ENCODE assay signal across 17 cellular contexts in the genomic region with DNA sequence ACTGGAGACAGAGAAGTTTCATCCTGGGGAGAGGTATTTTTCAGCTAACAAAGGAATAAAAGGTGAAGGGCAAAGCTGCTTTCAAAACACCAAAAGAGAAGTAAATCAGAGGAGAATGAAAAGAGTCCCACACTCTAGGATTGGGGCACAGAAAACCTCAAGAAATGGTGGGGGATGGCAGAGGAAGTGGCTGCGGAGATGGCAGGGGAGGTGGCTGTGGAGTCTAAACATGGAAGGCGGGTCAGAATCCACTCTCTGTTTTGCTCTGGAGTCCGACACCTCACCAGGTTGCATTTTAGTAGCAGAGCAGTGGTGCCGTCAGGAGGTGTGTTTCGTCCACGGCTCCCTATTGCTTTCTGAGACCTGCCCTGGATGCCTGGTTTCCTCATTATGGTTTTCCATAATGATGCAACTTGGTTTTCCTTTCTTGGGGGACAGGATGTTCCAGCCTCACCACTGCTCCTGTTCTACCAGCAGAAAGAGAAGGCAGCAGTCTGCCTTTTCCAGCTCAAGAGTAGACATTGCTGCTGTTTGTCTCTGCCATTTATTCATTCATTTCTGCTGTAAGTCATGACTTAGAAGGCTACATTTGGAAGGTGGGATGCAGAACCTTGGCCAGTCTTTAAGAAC.
DNase-seq lines count a peak whose midpoint lies in the region; ATAC-seq and TF ChIP-seq lines count a peak whose summit lies in the region.
"Had no signal": no experiment of that assay in that cellular context is flagged by ENCODE, and none has a peak within 500 bp of the region (broad histone marks: within the 10 kb centered on the region; RNA-seq: fewer than 3 reads in every experiment).

No MANE protein-coding gene starts in this region.

- H3K4me3 ChIP-seq in gastroesophageal sphincter: no peak overlapping the region

- TF ChIP-seq EP300 in gastroesophageal sphincter (IDR thresholded peaks at IDR 0.05): no peak

- peaks cover 18% of the 10 kb centered on the region for H3K36me3 Mint-ChIP-seq in activated naive CD4-positive, alpha-beta T cell treated with anti-CD3 and anti-CD28 coated beads, Interleukin-2, amount 50 U/mL, for 24 hours
- H3K36me3 Mint-ChIP-seq in activated CD4-positive, alpha-beta memory T cell treated with anti-CD3 and anti-CD28 coated beads, Interleukin-2, amount 10 ng/mL, durations not matched to agents 7 days and 5 days (ENCODE audit: low read depth): peaks cover 87% of the 10 kb centered on the region

- intact Hi-C loops in Right ventricle myocardium inferior (cut with DNase I): no loop called here

- no peaks in the 10 kb centered on the region for H3K9me3 ChIP-seq in gastroesophageal sphincter

- no peaks in the 10 kb centered on the region for H3K27me3 ChIP-seq in gastroesophageal sphincter

- peaks cover 53% of the 10 kb centered on the region for H3K4me1 Mint-ChIP-seq in activated naive CD4-positive, alpha-beta T cell treated with anti-CD3 and anti-CD28 coated beads, Interleukin-2, amount 50 U/mL, for 24 hours
- H3K4me1 Mint-ChIP-seq in activated CD4-positive, alpha-beta memory T cell treated with anti-CD3 and anti-CD28 coated beads, Interleukin-2, amount 10 ng/mL, durations not matched to agents 7 days and 5 days: peaks cover 32% of the 10 kb centered on the region
- peaks cover 44% of the 10 kb centered on the region for H3K4me1 Mint-ChIP-seq in stimulated activated naive CD8-positive, alpha-beta T cell treated with anti-CD3 and anti-CD28 coated beads, Interleukin-15, amount 100 ng/mL, for 72 hours

- H3K4me1 ChIP-seq in gastroesophageal sphincter: peaks cover 5 to 53% (median 24%) of the 10 kb centered on the region in 3 donors

- peaks cover 0 to 40% of the 10 kb centered on the region in 2 donors for H3K36me3 ChIP-seq in gastroesophageal sphincter

- WGBS in gastroesophageal sphincter (ENCODE audit: low coverage in 1 of 2), 2 donors: 81 to 84% methylated on average over 5 to 6 of the region's 6 CpGs

- no peak for TF ChIP-seq CTCF in gastroesophageal sphincter (IDR thresholded peaks at IDR 0.05)

- peak overlapping the region in 1 of 4 donors; percentile 75 for H3K27ac ChIP-seq in gastroesophageal sphincter

- no peaks in the 10 kb centered on the region for H3K27me3 Mint-ChIP-seq in activated naive CD4-positive, alpha-beta T cell treated with anti-CD3 and anti-CD28 coated beads, Interleukin-2, amount 50 U/mL, for 24 hours
- no peaks in the 10 kb centered on the region for H3K27me3 Mint-ChIP-seq in activated CD4-positive, alpha-beta memory T cell treated with anti-CD3 and anti-CD28 coated beads, Interleukin-2, amount 10 ng/mL, durations not matched to agents 7 days and 5 days
- no peaks in the 10 kb centered on the region for H3K27me3 Mint-ChIP-seq in stimulated activated naive CD8-positive, alpha-beta T cell treated with anti-CD3 and anti-CD28 coated beads, Interleukin-15, amount 100 ng/mL, for 72 hours

- H3K27ac Mint-ChIP-seq in activated naive CD4-positive, alpha-beta T cell treated with anti-CD3 and anti-CD28 coated beads, Interleukin-2, amount 50 U/mL, for 24 hours: peak overlapping the region; percentile 82
- H3K27ac Mint-ChIP-seq in activated CD4-positive, alpha-beta memory T cell treated with anti-CD3 and anti-CD28 coated beads, Interleukin-2, amount 10 ng/mL, durations not matched to agents 7 days and 5 days: peak overlapping the region; percentile 51
- peak overlapping the region in 1 of 2 donors; percentile 70 for H3K27ac Mint-ChIP-seq in stimulated activated naive CD8-positive, alpha-beta T cell treated with anti-CD3 and anti-CD28 coated beads, Interleukin-15, amount 100 ng/mL, for 72 hours

- ATAC-seq in gastroesophageal sphincter: peak; percentile 52
- ATAC-seq in stimulated activated naive CD8-positive, alpha-beta T cell treated with anti-CD3 and anti-CD28 coated beads, Interleukin-15, amount 100 ng/mL, for 72 hours: peak; percentile 70
- no peak for ATAC-seq in Right ventricle myocardium inferior
- ATAC-seq: right cardiac atrium had no signal

- H3K4me3 Mint-ChIP-seq in activated naive CD4-positive, alpha-beta T cell treated with anti-CD3 and anti-CD28 coated beads, Interleukin-2, amount 50 U/mL, for 24 hours: no peak overlapping the region
- H3K4me3 Mint-ChIP-seq in activated CD4-positive, alpha-beta memory T cell treated with anti-CD3 and anti-CD28 coated beads, Interleukin-2, amount 10 ng/mL, durations not matched to agents 7 days and 5 days: no peak overlapping the region
- H3K4me3 Mint-ChIP-seq in stimulated activated naive CD8-positive, alpha-beta T cell treated with anti-CD3 and anti-CD28 coated beads, Interleukin-15, amount 100 ng/mL, for 72 hours: peak overlapping the region in 1 of 2 donors; percentile 72
- H3K4me3 Mint-ChIP-seq: activated T-cell treated with anti-CD3 and anti-CD28 coated beads, Interleukin-2, amount 50 U/mL, for 4 hours had no signal

- no peak for TF ChIP-seq POLR2A in gastroesophageal sphincter (IDR thresholded peaks at IDR 0.05)

- no peak for DNase-seq in activated naive CD4-positive, alpha-beta T cell treated with anti-CD3 and anti-CD28 coated beads, Interleukin-2, amount 50 U/mL, for 16 hours
- DNase-seq in activated CD4-positive, alpha-beta memory T cell treated with anti-CD3 and anti-CD28 coated beads, Interleukin-2, amount 10 ng/mL, durations not matched to agents 7 days and 5 days: no peak
- no peak for DNase-seq in stimulated activated naive CD8-positive, alpha-beta T cell treated with anti-CD3 and anti-CD28 coated beads, Interleukin-15, amount 100 ng/mL, for 72 hours
- no peak for DNase-seq in NCI-H1694 (lab: John Stamatoyannopoulos, UW)
- no peak for DNase-seq in Right ventricle myocardium inferior (ENCODE audit: missing footprints)
- DNase-seq in DMS53 treated with DMSO at 0.1 percent for 48 hours (lab: John Stamatoyannopoulos, UW; ENCODE audit: unreplicated experiment): no peak
- DNase-seq: activated T-cell treated with anti-CD3 and anti-CD28 coated beads, Interleukin-2, amount 50 U/mL, for 4 hours; aorta; foreskin fibroblast; GDM1; NCI-H187 treated with DMSO at 0.1 percent for 48 hours; NCI-H510A; right cardiac atrium; SHP77 treated with DMSO at 0.1 percent for 48 hours; substantia nigra had no signal

- POLR2A ChIA-PET in activated CD4-positive, alpha-beta memory T cell treated with anti-CD3 and anti-CD28 coated beads, Interleukin-2, amount 10 ng/mL, durations not matched to agents 7 days and 5 days (lab: Charles Lee): interaction anchor here (0.7 to 1.5 kb wide), 2 partner anchors 186 to 188 kb away, joined by 3 read pairs; partner anchors contain the start of gene ANKRD44

- CTCF ChIA-PET in activated CD4-positive, alpha-beta memory T cell treated with anti-CD3 and anti-CD28 coated beads, Interleukin-2, amount 10 ng/mL, durations not matched to agents 7 days and 5 days (lab: Charles Lee): interaction anchor here (1.6 to 3.1 kb wide), 2 partner anchors 8 to 11 kb away, joined by 4 to 17 read pairs; no protein-coding TSS in a partner anchor

- no peaks in the 10 kb centered on the region for H3K9me3 Mint-ChIP-seq in activated naive CD4-positive, alpha-beta T cell treated with anti-CD3 and anti-CD28 coated beads, Interleukin-2, amount 50 U/mL, for 24 hours
- no peaks in the 10 kb centered on the region for H3K9me3 Mint-ChIP-seq in activated CD4-positive, alpha-beta memory T cell treated with anti-CD3 and anti-CD28 coated beads, Interleukin-2, amount 10 ng/mL, durations not matched to agents 7 days and 5 days
- H3K9me3 Mint-ChIP-seq in stimulated activated naive CD8-positive, alpha-beta T cell treated with anti-CD3 and anti-CD28 coated beads, Interleukin-15, amount 100 ng/mL, for 72 hours: no peaks in the 10 kb centered on the region
- H3K9me3 Mint-ChIP-seq: activated T-cell treated with anti-CD3 and anti-CD28 coated beads, Interleukin-2, amount 50 U/mL, for 4 hours had no signal
